In genomic region chr17:75454672-75455071, GRCh38 we compare ENCODE assay signal across 1 cellular context.
TF ChIP-seq lines count a peak whose summit lies in the region.

No MANE protein-coding gene starts in this region.

TF ChIP-seq in HepG2, 621 proteins besides CTCF, POLR2A, EP300 and RAD21:
- peak; percentile 64 for TF ChIP-seq ZNF770 (CRISPR knock-in tag; IDR thresholded peaks at IDR 0.05)
- 0 out of 2 replicates have a peak, but pooled peaks have one; percentile 12 for TF ChIP-seq ZNF143 (CRISPR knock-in tag; IDR thresholded peaks at IDR 0.05)
- peak; percentile 68 for TF ChIP-seq ZNF121 (CRISPR knock-in tag; IDR thresholded peaks at IDR 0.05)
